ENCODE assay signal across 9 cellular contexts in genomic region chr6:68633654-68634502, GRCh38.
A peak's percentile ranks its signal among the peaks of the same experiment; 100 is the strongest.
DNase-seq lines count a peak whose midpoint lies in the region; ATAC-seq and TF ChIP-seq lines count a peak whose summit lies in the region.
"Had no signal": no experiment of that assay in that cellular context is flagged by ENCODE, and none has a peak within 500 bp of the region (broad histone marks: within the 10 kb centered on the region; RNA-seq: fewer than 3 reads in every experiment).

No MANE protein-coding gene starts in this region.

- no peak for ATAC-seq in stimulated activated naive CD8-positive, alpha-beta T cell treated with anti-CD3 and anti-CD28 coated beads, Interleukin-15, amount 100 ng/mL, for 72 hours
- ATAC-seq in GM19324 (IDR thresholded peaks at IDR 0.05; ENCODE audit: low FRiP score, unreplicated experiment) (no peak), GM21528 (IDR thresholded peaks at IDR 0.05; ENCODE audit: low FRiP score, unreplicated experiment) (no peak)

- no peak overlapping the region for H3K27ac Mint-ChIP-seq in stimulated activated naive CD8-positive, alpha-beta T cell treated with anti-CD3 and anti-CD28 coated beads, Interleukin-15, amount 100 ng/mL, for 72 hours

- no peak for TF ChIP-seq CTCF in WI38 (IDR thresholded peaks at IDR 0.05; ENCODE audit: low read depth, low read length)

- H3K27me3 Mint-ChIP-seq in stimulated activated naive CD8-positive, alpha-beta T cell treated with anti-CD3 and anti-CD28 coated beads, Interleukin-15, amount 100 ng/mL, for 72 hours, result peaks cover 54% of the 10 kb centered on the region

- peak; percentile 49 for DNase-seq in NCI-H1694 treated with DMSO at 0.1 percent for 48 hours (lab: John Stamatoyannopoulos, UW)
- no peak for DNase-seq in NCI-H1694 (lab: John Stamatoyannopoulos, UW)
- DNase-seq in stimulated activated naive CD8-positive, alpha-beta T cell treated with anti-CD3 and anti-CD28 coated beads, Interleukin-15, amount 100 ng/mL, for 72 hours, result no peak
- no peak for DNase-seq in T1000 (lab: John Stamatoyannopoulos, UW)
- DNase-seq: DND-41 had no signal

- peak overlapping the region; percentile 65 to 81 for H3K4me3 Mint-ChIP-seq in stimulated activated naive CD8-positive, alpha-beta T cell treated with anti-CD3 and anti-CD28 coated beads, Interleukin-15, amount 100 ng/mL, for 72 hours

- peaks cover 25% of the 10 kb centered on the region for H3K4me1 Mint-ChIP-seq in stimulated activated naive CD8-positive, alpha-beta T cell treated with anti-CD3 and anti-CD28 coated beads, Interleukin-15, amount 100 ng/mL, for 72 hours

- H3K4me3 ChIP-seq in WI38 (ENCODE audit: low read depth, low read length) (peak overlapping the region; percentile 58), iPS-11a (ENCODE audit: low read depth, low read length) (peak overlapping the region; percentile 78)

- H3K9me3 Mint-ChIP-seq in stimulated activated naive CD8-positive, alpha-beta T cell treated with anti-CD3 and anti-CD28 coated beads, Interleukin-15, amount 100 ng/mL, for 72 hours, result no peaks in the 10 kb centered on the region
